13 cellular contexts compared by ENCODE assay signal in the genomic region with DNA sequence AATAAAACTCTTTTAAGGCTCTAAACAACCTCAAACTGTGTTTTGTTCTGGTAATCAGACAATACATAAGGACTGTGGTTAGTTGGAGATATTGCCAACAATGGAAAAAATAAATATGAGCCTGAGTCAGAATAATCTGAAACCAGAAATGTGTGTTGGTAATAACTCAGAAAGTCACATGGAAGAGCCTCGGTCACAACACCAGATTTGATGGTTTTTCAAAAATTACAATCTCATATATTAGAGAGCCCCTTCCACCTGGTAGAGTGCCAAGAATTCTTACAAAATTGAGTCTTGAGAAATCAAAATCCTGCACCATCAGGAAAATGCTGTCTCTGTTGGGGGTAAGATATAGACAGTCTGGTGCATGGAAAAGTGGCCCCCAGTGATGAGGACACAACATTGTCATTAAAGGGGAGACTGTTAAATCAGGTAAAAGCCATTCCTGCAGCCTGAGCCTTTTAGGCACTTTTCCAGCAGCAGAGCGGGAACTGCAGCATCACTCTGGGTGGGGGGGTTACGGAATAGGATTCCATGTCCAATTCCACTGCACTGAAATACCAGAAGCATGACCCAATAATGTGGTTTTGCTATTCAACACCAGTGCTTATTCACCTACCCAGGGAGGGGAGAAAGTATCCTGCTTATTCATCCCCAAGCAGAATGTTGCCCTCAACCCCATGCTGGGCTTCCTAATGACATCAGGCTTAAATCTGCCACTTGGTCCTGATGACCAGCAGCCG. TPM values are rescaled to one million over a fixed set of nuclear protein-coding genes. Genes with fewer than 3 reads are reported as not detected.
A peak's percentile ranks its signal among the peaks of the same experiment; 100 is the strongest.
DNase-seq lines count a peak whose midpoint lies in the region; ATAC-seq, FAIRE-seq and TF ChIP-seq lines count a peak whose summit lies in the region.
"Had no signal": no experiment of that assay in that cellular context is flagged by ENCODE, and none has a peak within 500 bp of the region (broad histone marks: within the 10 kb centered on the region; RNA-seq: fewer than 3 reads in every experiment).

No MANE protein-coding gene starts in this region.

- no peaks in the 10 kb centered on the region for H3K79me2 ChIP-seq in keratinocyte (ENCODE audit: control insufficient read depth, insufficient read depth, low read length)

- H3K4me3 ChIP-seq in AG04449 (ENCODE audit: low read depth, low read length) (no peak overlapping the region), keratinocyte (ENCODE audit: control insufficient read depth in 2 of 3, extremely low read depth in 1 of 3, insufficient read depth in 2 of 3, low read depth in 1 of 3, low read length in 3 of 3) (no peak overlapping the region)
- H3K4me3 ChIP-seq: body of pancreas had no signal

- CTCF ChIA-PET in AG04449 (lab: Yijun Ruan, JAX), result interaction anchor here (1.0 kb wide), 1 partner anchor 9 kb away, joined by 3 read pairs; no protein-coding TSS in a partner anchor

- ATAC-seq in HG03108 (IDR thresholded peaks at IDR 0.05; ENCODE audit: unreplicated experiment), result no peak
- ATAC-seq: body of pancreas had no signal

- no peak overlapping the region for H2AFZ ChIP-seq in keratinocyte (ENCODE audit: control insufficient read depth, low read length)

- no peaks in the 10 kb centered on the region for H3K27me3 ChIP-seq in keratinocyte (ENCODE audit: control insufficient read depth, extremely low read depth, insufficient read depth, low read length)
- H3K27me3 ChIP-seq: body of pancreas had no signal

- no peaks in the 10 kb centered on the region for H3K9me1 ChIP-seq in keratinocyte (ENCODE audit: control insufficient read depth, extremely low read depth, insufficient read depth, low read length)

- in situ Hi-C loops in GM13976 (cut with MboI; ENCODE audit: low sequenced_read_pairs, unreplicated experiment), result no loop called here

- H3K9ac ChIP-seq in keratinocyte (ENCODE audit: control insufficient read depth, extremely low read depth, insufficient read depth, low read length), result no peak overlapping the region

- peak; percentile 99 for FAIRE-seq in keratinocyte (lab: Jason Lieb, UNC)
- FAIRE-seq: GM12891 had no signal

- H3K4me2 ChIP-seq in keratinocyte (ENCODE audit: control insufficient read depth, extremely low read depth, insufficient read depth, low read depth, low read length), result no peak overlapping the region

- TF ChIP-seq CTCF in AG04449 (IDR thresholded peaks at IDR 0.05; ENCODE audit: insufficient read depth, low read length, missing control alignments) (no peak), keratinocyte (optimal IDR thresholded peaks at IDR 0.05 in 1 of 3, IDR thresholded peaks at IDR 0.05 in 1 of 3, conservative IDR thresholded peaks at IDR 0.05 in 1 of 3; ENCODE audit: extremely low read depth in 1 of 3, insufficient read depth in 2 of 3, low read length in 3 of 3) (no peak), GM13976 (IDR thresholded peaks at IDR 0.05; ENCODE audit: borderline replicate concordance, control extremely low read depth, extremely low read depth, insufficient read depth, missing control alignments) (no peak)

- POLR2A ChIA-PET in AG04449 (lab: Yijun Ruan, JAX), result no interaction called here

- peak; percentile 97 for DNase-seq in AG04449 (ENCODE audit: low read depth, low spot score)
- DNase-seq in HS-5 (ENCODE audit: low read depth), result peak; percentile 95
- DNase-seq in astrocyte of the hippocampus (ENCODE audit: low read depth, low spot score), result peak; percentile 98
- DNase-seq in keratinocyte (ENCODE audit: low read depth, low spot score), result peak; percentile 52
- no peak for DNase-seq in pons (ENCODE audit: low spot score)
- DNase-seq in NCI-H2029 treated with DMSO at 0.1 percent for 48 hours (lab: John Stamatoyannopoulos, UW), result no peak
- DNase-seq in GM13976 (ENCODE audit: low spot score), result no peak
- DNase-seq: glutamatergic neuron, T-helper 1 cell had no signal

- H3K9me3 ChIP-seq in keratinocyte (ENCODE audit: control insufficient read depth, low read depth, low read length), result no peaks in the 10 kb centered on the region
- H3K9me3 ChIP-seq: body of pancreas had no signal

- no peak overlapping the region for H3K27ac ChIP-seq in keratinocyte (ENCODE audit: control insufficient read depth, insufficient read depth, low read length)
- H3K27ac ChIP-seq: body of pancreas, C4-2B had no signal

- H4K20me1 ChIP-seq in keratinocyte (ENCODE audit: control insufficient read depth, extremely low read depth, insufficient read depth, low read length), result no peaks in the 10 kb centered on the region

- dilution Hi-C loops in keratinocyte (cut with MboI; ENCODE audit: extremely low pct_ligation_motif_present, low sequenced_read_pairs), result no loop called here

- H3K4me1 ChIP-seq in keratinocyte (ENCODE audit: control insufficient read depth, extremely low read depth, insufficient read depth, low read length), result peaks cover 8% of the 10 kb centered on the region
- H3K4me1 ChIP-seq: body of pancreas had no signal

- H3K36me3 ChIP-seq in keratinocyte (ENCODE audit: control insufficient read depth in 2 of 2, extremely low read depth in 1 of 2, insufficient read depth in 2 of 2, low read length in 2 of 2), result no peaks in the 10 kb centered on the region

RNA-seq across cellular contexts. Expression of gene ADAM12, which starts 9.5 kb away (rescaled TPM):
- 0.05 to 0.14 TPM (median 0.07 TPM) in 3 replicates for polyA plus RNA-seq in keratinocyte
- not detected for polyA plus RNA-seq in keratinocyte (2011; ENCODE audit: low read depth)
- 0.09 and 0.12 TPM in 2 replicates for polyA plus RNA-seq in keratinocyte (2011; cell fraction: cytosol; rRNA removed)
- 0.13 and 0.14 TPM in 2 replicates for polyA plus RNA-seq in keratinocyte (2011; cell fraction: nucleus; rRNA removed)
- 0.06 and 0.07 TPM in 2 replicates for polyA plus RNA-seq in keratinocyte (2012; ENCODE audit: low replicate concordance)
- 0.06 to 0.13 TPM in 2 of 3 replicates, not detected in the other for polyA minus RNA-seq in keratinocyte
- not detected for polyA minus RNA-seq in keratinocyte (2011; cell fraction: cytosol; rRNA and poly(A)+ RNA removed)
- 0.21 and 0.47 TPM in 2 replicates for polyA minus RNA-seq in keratinocyte (2011; cell fraction: nucleus; rRNA and poly(A)+ RNA removed)

Comparison
In these comparisons a context has a peak if more than half of its experiments do, and no peak if none do; other contexts are left out.
1. DNase-seq: peak in AG04449 (single experiment), HS-5 (single experiment), astrocyte of the hippocampus (single experiment) and keratinocyte (single experiment); none in pons (single experiment), NCI-H2029 treated with DMSO at 0.1 percent for 48 hours (single experiment) and GM13976 (single experiment).